1 cellular context compared by ENCODE assay signal in genomic region chr5:91383027-91383955, GRCh38.
A peak's percentile ranks its signal among the peaks of the same experiment; 100 is the strongest.
TF ChIP-seq lines count a peak whose summit lies in the region.

A gene with protein sequence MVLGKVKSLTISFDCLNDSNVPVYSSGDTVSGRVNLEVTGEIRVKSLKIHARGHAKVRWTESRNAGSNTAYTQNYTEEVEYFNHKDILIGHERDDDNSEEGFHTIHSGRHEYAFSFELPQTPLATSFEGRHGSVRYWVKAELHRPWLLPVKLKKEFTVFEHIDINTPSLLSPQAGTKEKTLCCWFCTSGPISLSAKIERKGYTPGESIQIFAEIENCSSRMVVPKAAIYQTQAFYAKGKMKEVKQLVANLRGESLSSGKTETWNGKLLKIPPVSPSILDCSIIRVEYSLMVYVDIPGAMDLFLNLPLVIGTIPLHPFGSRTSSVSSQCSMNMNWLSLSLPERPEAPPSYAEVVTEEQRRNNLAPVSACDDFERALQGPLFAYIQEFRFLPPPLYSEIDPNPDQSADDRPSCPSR (minus strand): TSS chr5:91383317. CDS start chr5:91383092, 225 bp downstream.

TF ChIP-seq in K562, 482 proteins besides CTCF, POLR2A, EP300 and RAD21 (continued from another document):
- TF ChIP-seq ZNF407 (IDR thresholded peaks at IDR 0.05; ENCODE audit: low read depth) (no peak), MAFF (IDR thresholded peaks at IDR 0.05; ENCODE audit: low read length) (no peak), FOXP1 (CRISPR knock-in tag; IDR thresholded peaks at IDR 0.05) (peak; percentile 82), SAP30 (IDR thresholded peaks at IDR 0.05; ENCODE audit: borderline replicate concordance, insufficient read depth, low read depth, low read length, poor library complexity, severe bottlenecking) (no peak), RNF219 (CRISPR knock-in tag; IDR thresholded peaks at IDR 0.05) (peak; percentile 59; the same call in 1 of the 2 replicates), RFX7 (CRISPR knock-in tag; IDR thresholded peaks at IDR 0.05) (no peak)
- TF ChIP-seq, protein P1, sequence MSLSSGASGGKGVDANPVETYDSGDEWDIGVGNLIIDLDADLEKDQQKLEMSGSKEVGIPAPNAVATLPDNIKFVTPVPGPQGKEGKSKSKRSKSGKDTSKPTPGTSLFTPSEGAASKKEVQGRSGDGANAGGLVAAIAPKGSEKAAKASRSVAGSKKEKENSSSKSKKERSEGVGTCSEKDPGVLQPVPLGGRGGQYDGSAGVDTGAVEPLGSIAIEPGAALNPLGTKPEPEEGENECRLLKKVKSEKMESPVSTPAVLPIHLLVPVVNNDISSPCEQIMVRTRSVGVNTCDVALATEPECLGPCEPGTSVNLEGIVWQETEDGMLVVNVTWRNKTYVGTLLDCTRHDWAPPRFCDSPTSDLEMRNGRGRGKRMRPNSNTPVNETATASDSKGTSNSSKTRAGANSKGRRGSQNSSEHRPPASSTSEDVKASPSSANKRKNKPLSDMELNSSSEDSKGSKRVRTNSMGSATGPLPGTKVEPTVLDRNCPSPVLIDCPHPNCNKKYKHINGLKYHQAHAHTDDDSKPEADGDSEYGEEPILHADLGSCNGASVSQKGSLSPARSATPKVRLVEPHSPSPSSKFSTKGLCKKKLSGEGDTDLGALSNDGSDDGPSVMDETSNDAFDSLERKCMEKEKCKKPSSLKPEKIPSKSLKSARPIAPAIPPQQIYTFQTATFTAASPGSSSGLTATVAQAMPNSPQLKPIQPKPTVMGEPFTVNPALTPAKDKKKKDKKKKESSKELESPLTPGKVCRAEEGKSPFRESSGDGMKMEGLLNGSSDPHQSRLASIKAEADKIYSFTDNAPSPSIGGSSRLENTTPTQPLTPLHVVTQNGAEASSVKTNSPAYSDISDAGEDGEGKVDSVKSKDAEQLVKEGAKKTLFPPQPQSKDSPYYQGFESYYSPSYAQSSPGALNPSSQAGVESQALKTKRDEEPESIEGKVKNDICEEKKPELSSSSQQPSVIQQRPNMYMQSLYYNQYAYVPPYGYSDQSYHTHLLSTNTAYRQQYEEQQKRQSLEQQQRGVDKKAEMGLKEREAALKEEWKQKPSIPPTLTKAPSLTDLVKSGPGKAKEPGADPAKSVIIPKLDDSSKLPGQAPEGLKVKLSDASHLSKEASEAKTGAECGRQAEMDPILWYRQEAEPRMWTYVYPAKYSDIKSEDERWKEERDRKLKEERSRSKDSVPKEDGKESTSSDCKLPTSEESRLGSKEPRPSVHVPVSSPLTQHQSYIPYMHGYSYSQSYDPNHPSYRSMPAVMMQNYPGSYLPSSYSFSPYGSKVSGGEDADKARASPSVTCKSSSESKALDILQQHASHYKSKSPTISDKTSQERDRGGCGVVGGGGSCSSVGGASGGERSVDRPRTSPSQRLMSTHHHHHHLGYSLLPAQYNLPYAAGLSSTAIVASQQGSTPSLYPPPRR (CRISPR knock-in tag; IDR thresholded peaks at IDR 0.05; ENCODE audit: borderline replicate concordance), result no peak
